In the genomic region with DNA sequence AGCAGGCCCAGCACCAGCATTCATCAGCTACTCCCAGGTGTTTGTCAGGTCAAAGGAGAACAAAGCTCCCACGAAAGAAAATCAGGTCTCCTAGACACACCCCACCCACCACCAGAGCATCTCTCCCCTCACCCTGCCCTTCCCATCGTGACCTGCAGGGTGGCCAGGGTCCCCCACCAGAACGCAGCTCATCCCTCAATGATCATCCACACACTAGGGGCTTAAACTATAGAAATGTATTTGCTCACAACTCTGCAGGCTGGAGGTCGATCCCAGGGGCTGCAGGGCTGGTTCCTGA, we compare ENCODE assay signal across 21 cellular contexts.
DNase-seq lines count a peak whose midpoint lies in the region; ATAC-seq, FAIRE-seq and TF ChIP-seq lines count a peak whose summit lies in the region.
"Had no signal": no experiment of that assay in that cellular context is flagged by ENCODE, and none has a peak within 500 bp of the region (broad histone marks: within the 10 kb centered on the region; RNA-seq: fewer than 3 reads in every experiment).

No MANE protein-coding gene starts in this region.

- peaks cover 12 to 14% of the 10 kb centered on the region in 2 donors for H3K4me1 Mint-ChIP-seq in natural killer cell treated with Interleukin-12 subunit alpha and Interleukin-12 subunit beta and Interleukin-15 and Interleukin-18, amount 100 ng/mL, for 72 hours (ENCODE audit: low read depth in 2 of 2)
- peaks cover 9 to 17% of the 10 kb centered on the region in 2 donors for H3K4me1 Mint-ChIP-seq in natural killer cell
- peaks cover 8 to 15% of the 10 kb centered on the region in 2 donors for H3K4me1 Mint-ChIP-seq in effector memory CD8-positive, alpha-beta T cell (ENCODE audit: low read depth in 2 of 2)
- H3K4me1 Mint-ChIP-seq: B cell had no signal

- no peaks in the 10 kb centered on the region for H4K20me1 ChIP-seq in keratinocyte (ENCODE audit: control insufficient read depth, extremely low read depth, insufficient read depth, low read length)

- H3K9me3 ChIP-seq in keratinocyte (ENCODE audit: control insufficient read depth, low read depth, low read length) (no peaks in the 10 kb centered on the region), upper lobe of right lung (no peaks in the 10 kb centered on the region)
- H3K9me3 ChIP-seq: HAP-1 had no signal

- H3K4me3 Mint-ChIP-seq in natural killer cell treated with Interleukin-12 subunit alpha and Interleukin-12 subunit beta and Interleukin-15 and Interleukin-18, amount 100 ng/mL, for 72 hours, result no peak overlapping the region
- H3K4me3 Mint-ChIP-seq in natural killer cell, result no peak overlapping the region
- no peak overlapping the region for H3K4me3 Mint-ChIP-seq in effector memory CD8-positive, alpha-beta T cell
- H3K4me3 Mint-ChIP-seq: B cell; CD4-positive, CD25-positive, alpha-beta regulatory T cell had no signal

- CTCF ChIA-PET in RWPE1 (lab: Yijun Ruan, JAX), result interaction anchor here (0.7 kb wide), 1 partner anchor 9 kb away, joined by 3 read pairs; no protein-coding TSS in a partner anchor

- H3K27me3 Mint-ChIP-seq in natural killer cell treated with Interleukin-12 subunit alpha and Interleukin-12 subunit beta and Interleukin-15 and Interleukin-18, amount 100 ng/mL, for 72 hours, result peaks cover 5% of the 10 kb centered on the region in 2 donors
- peaks cover 0 to 2% of the 10 kb centered on the region in 2 donors for H3K27me3 Mint-ChIP-seq in natural killer cell (ENCODE audit: low read depth in 2 of 2)
- H3K27me3 Mint-ChIP-seq in effector memory CD8-positive, alpha-beta T cell, result peaks cover 0 to 55% of the 10 kb centered on the region in 2 donors

- no peak overlapping the region for H2AFZ ChIP-seq in keratinocyte (ENCODE audit: control insufficient read depth, low read length)

- H3K9me3 Mint-ChIP-seq in natural killer cell treated with Interleukin-12 subunit alpha and Interleukin-12 subunit beta and Interleukin-15 and Interleukin-18, amount 100 ng/mL, for 72 hours, result peaks cover 4% of the 10 kb centered on the region
- H3K9me3 Mint-ChIP-seq in natural killer cell, result no peaks in the 10 kb centered on the region
- H3K9me3 Mint-ChIP-seq in effector memory CD8-positive, alpha-beta T cell, result no peaks in the 10 kb centered on the region
- H3K9me3 Mint-ChIP-seq: CD4-positive, CD25-positive, alpha-beta regulatory T cell had no signal

- no peaks in the 10 kb centered on the region for H3K79me2 ChIP-seq in keratinocyte (ENCODE audit: control insufficient read depth, insufficient read depth, low read length)

- no peaks in the 10 kb centered on the region for H3K36me3 ChIP-seq in keratinocyte (ENCODE audit: control insufficient read depth in 2 of 2, extremely low read depth in 1 of 2, insufficient read depth in 2 of 2, low read length in 2 of 2)
- no peaks in the 10 kb centered on the region for H3K36me3 ChIP-seq in upper lobe of right lung
- H3K36me3 ChIP-seq: HAP-1 had no signal

- H3K27ac ChIP-seq in RWPE1, result peak overlapping the region; percentile 66
- H3K27ac ChIP-seq in keratinocyte (ENCODE audit: control insufficient read depth, insufficient read depth, low read length), result peak overlapping the region; percentile 77
- H3K27ac ChIP-seq in upper lobe of right lung, result no peak overlapping the region
- H3K27ac ChIP-seq: HL-60, KMS-11 had no signal

- TF ChIP-seq CTCF in natural killer cell (IDR thresholded peaks at IDR 0.05) (no peak), RWPE1 (conservative IDR thresholded peaks at IDR 0.05; ENCODE audit: low read depth) (no peak), keratinocyte (optimal IDR thresholded peaks at IDR 0.05 in 1 of 3, IDR thresholded peaks at IDR 0.05 in 1 of 3, conservative IDR thresholded peaks at IDR 0.05 in 1 of 3; ENCODE audit: extremely low read depth in 1 of 3, insufficient read depth in 2 of 3, low read length in 3 of 3) (no peak), upper lobe of right lung (IDR thresholded peaks at IDR 0.05) (no peak)

- ATAC-seq in natural killer cell treated with Interleukin-12 subunit alpha and Interleukin-12 subunit beta and Interleukin-15 and Interleukin-18, amount 100 ng/mL, for 72 hours, result no peak
- ATAC-seq in natural killer cell (no peak), upper lobe of right lung (no peak)
- no peak for ATAC-seq in effector memory CD8-positive, alpha-beta T cell (replicated peaks)

- H3K27me3 ChIP-seq in keratinocyte (ENCODE audit: control insufficient read depth, extremely low read depth, insufficient read depth, low read length) (no peaks in the 10 kb centered on the region), upper lobe of right lung (no peaks in the 10 kb centered on the region)

- dilution Hi-C loops in keratinocyte (cut with MboI; ENCODE audit: extremely low pct_ligation_motif_present, low sequenced_read_pairs), result no loop called here

- intact Hi-C loops in natural killer cell (cut with micrococcal nuclease), result no loop called here
- intact Hi-C loops in upper lobe of right lung (cut with DNase I), result no loop called here

- no peak overlapping the region for H3K4me3 ChIP-seq in keratinocyte (ENCODE audit: control insufficient read depth in 2 of 3, extremely low read depth in 1 of 3, insufficient read depth in 2 of 3, low read depth in 1 of 3, low read length in 3 of 3)
- H3K4me3 ChIP-seq in upper lobe of right lung, result no peak overlapping the region
- H3K4me3 ChIP-seq: HAP-1 had no signal

- DNase-seq in natural killer cell treated with Interleukin-12 subunit alpha and Interleukin-12 subunit beta and Interleukin-15 and Interleukin-18, amount 100 ng/mL, for 72 hours (ENCODE audit: low spot score), result peak; percentile 10
- DNase-seq in natural killer cell (no peak), RWPE1 (ENCODE audit: low spot score) (no peak), keratinocyte (ENCODE audit: low read depth, low spot score) (no peak), upper lobe of right lung (peak; percentile 18), RCC 7860 (ENCODE audit: low spot score) (no peak), HTR-8/SVneo (ENCODE audit: insufficient read length, low spot score) (no peak)
- no peak for DNase-seq in effector memory CD8-positive, alpha-beta T cell
- DNase-seq: CD4-positive, CD25-positive, alpha-beta regulatory T cell; DMS79; NCI-H1105; NCI-H146; NCI-H2029; NCI-H2227 treated with DMSO at 0.1 percent for 48 hours; NCI-H510A; NCI-H748 treated with DMSO at 0.1 percent for 48 hours had no signal

- H3K9ac ChIP-seq in keratinocyte (ENCODE audit: control insufficient read depth, extremely low read depth, insufficient read depth, low read length), result no peak overlapping the region
- H3K9ac ChIP-seq: KMS-11 had no signal

- no peak for FAIRE-seq in keratinocyte (lab: Jason Lieb, UNC)
- no peak for FAIRE-seq in RCC 7860 (lab: Jason Lieb, UNC)
- FAIRE-seq in HTR-8/SVneo (lab: Jason Lieb, UNC), result no peak
- FAIRE-seq: A204.1 had no signal

- POLR2A ChIA-PET in RWPE1 (lab: Yijun Ruan, JAX; ENCODE audit: low non-redundant PET), result no interaction called here

- H3K9me1 ChIP-seq in keratinocyte (ENCODE audit: control insufficient read depth, extremely low read depth, insufficient read depth, low read length), result no peaks in the 10 kb centered on the region

- H3K4me2 ChIP-seq in keratinocyte (ENCODE audit: control insufficient read depth, extremely low read depth, insufficient read depth, low read depth, low read length), result no peak overlapping the region
- H3K4me2 ChIP-seq: KMS-11 had no signal

- H3K4me1 ChIP-seq in keratinocyte (ENCODE audit: control insufficient read depth, extremely low read depth, insufficient read depth, low read length) (peaks cover 43% of the 10 kb centered on the region), upper lobe of right lung (peaks cover 5% of the 10 kb centered on the region)
- H3K4me1 ChIP-seq: HAP-1 had no signal

- no peaks in the 10 kb centered on the region for H3K36me3 Mint-ChIP-seq in natural killer cell treated with Interleukin-12 subunit alpha and Interleukin-12 subunit beta and Interleukin-15 and Interleukin-18, amount 100 ng/mL, for 72 hours
- no peaks in the 10 kb centered on the region for H3K36me3 Mint-ChIP-seq in natural killer cell
- no peaks in the 10 kb centered on the region for H3K36me3 Mint-ChIP-seq in effector memory CD8-positive, alpha-beta T cell (ENCODE audit: insufficient read depth)
- H3K36me3 Mint-ChIP-seq: CD4-positive, CD25-positive, alpha-beta regulatory T cell had no signal

- H3K27ac Mint-ChIP-seq in natural killer cell treated with Interleukin-12 subunit alpha and Interleukin-12 subunit beta and Interleukin-15 and Interleukin-18, amount 100 ng/mL, for 72 hours, result no peak overlapping the region
- H3K27ac Mint-ChIP-seq in natural killer cell, result no peak overlapping the region
- H3K27ac Mint-ChIP-seq in effector memory CD8-positive, alpha-beta T cell, result no peak overlapping the region
- H3K27ac Mint-ChIP-seq: B cell; CD4-positive, CD25-positive, alpha-beta regulatory T cell had no signal

Comparison
In these comparisons a context has a peak if more than half of its experiments do, and no peak if none do; other contexts are left out.
1. DNase-seq: peak in natural killer cell treated with Interleukin-12 subunit alpha and Interleukin-12 subunit beta and Interleukin-15 and Interleukin-18, amount 100 ng/mL, for 72 hours (single experiment) and upper lobe of right lung (single experiment); none in natural killer cell (single experiment), RWPE1 (single experiment), keratinocyte (single experiment), RCC 7860 (single experiment), effector memory CD8-positive, alpha-beta T cell (0 of 3) and HTR-8/SVneo (single experiment).